8 cellular contexts compared by ENCODE assay signal in genomic region chr3:49017646-49017977, GRCh38. TPM values are rescaled to one million over a fixed set of nuclear protein-coding genes. Genes with fewer than 3 reads are reported as not detected.
A peak's percentile ranks its signal among the peaks of the same experiment; 100 is the strongest.
DNase-seq lines count a peak whose midpoint lies in the region; ATAC-seq and TF ChIP-seq lines count a peak whose summit lies in the region.

No MANE protein-coding gene starts in this region.

- H3K27ac ChIP-seq in SK-N-MC (no peak overlapping the region), skeletal muscle tissue (ENCODE audit: low read depth, low read length) (peak overlapping the region; percentile 65)

- H3K4me3 ChIP-seq in SK-N-MC = peak overlapping the region; percentile 80
- H3K4me3 ChIP-seq in fibroblast of the aortic adventitia (ENCODE audit: low read depth, low read length) = peak overlapping the region; percentile 80
- H3K4me3 ChIP-seq in skeletal muscle tissue (ENCODE audit: low read length in 3 of 3) = peak overlapping the region; percentile 81 to 89 (median 87)

- DNase-seq in NCI-H146 (lab: John Stamatoyannopoulos, UW) = peak; percentile 48
- DNase-seq in NCI-H146 treated with DMSO at 0.1 percent for 48 hours (lab: John Stamatoyannopoulos, UW; ENCODE audit: unreplicated experiment) = no peak
- no peak for DNase-seq in SK-N-MC (ENCODE audit: low read depth, low spot score)
- no peak for DNase-seq in fibroblast of the aortic adventitia (ENCODE audit: low read depth)
- no peak for DNase-seq in SKM-1 (lab: John Stamatoyannopoulos, UW; ENCODE audit: unreplicated experiment)
- DNase-seq in left lobe of liver (ENCODE audit: low spot score) = no peak

- no peaks in the 10 kb centered on the region for H3K9me3 ChIP-seq in SK-N-MC (ENCODE audit: low read depth, low read length)
- H3K9me3 ChIP-seq in skeletal muscle tissue (ENCODE audit: control insufficient read depth in 3 of 3, low read length in 3 of 3) = no peaks in the 10 kb centered on the region

- no peaks in the 10 kb centered on the region for H3K27me3 ChIP-seq in skeletal muscle tissue (ENCODE audit: control insufficient read depth in 3 of 3, insufficient read depth in 3 of 3, low read length in 3 of 3)

- ATAC-seq in GM18907 (IDR thresholded peaks at IDR 0.05; ENCODE audit: unreplicated experiment) (no peak), left lobe of liver (no peak)

- H3K36me3 ChIP-seq in SK-N-MC (ENCODE audit: insufficient read depth, low read length) (no peaks in the 10 kb centered on the region), skeletal muscle tissue (ENCODE audit: control insufficient read depth in 3 of 3, insufficient read depth in 3 of 3, low read length in 3 of 3) (peaks cover 30 to 39% (median 34%) of the 10 kb centered on the region in 3 donors)

- no peak for TF ChIP-seq CTCF in fibroblast of the aortic adventitia (IDR thresholded peaks at IDR 0.05; ENCODE audit: insufficient read depth, low read length)

- H3K4me1 ChIP-seq in skeletal muscle tissue (ENCODE audit: control insufficient read depth in 3 of 3, insufficient read depth in 3 of 3, low read length in 3 of 3) = peaks cover 44 to 59% (median 53%) of the 10 kb centered on the region in 3 donors

- H3K9ac ChIP-seq in SK-N-MC (ENCODE audit: insufficient read length) (peak overlapping the region; percentile 53), skeletal muscle tissue (ENCODE audit: low read depth in 1 of 3, low read length in 3 of 3) (peak overlapping the region; percentile 68 to 86 (median 81))

RNA-seq across cellular contexts. Expression of gene DALRD3, which starts 0.8 kb away (rescaled TPM):
- total RNA-seq in fibroblast of the aortic adventitia (ENCODE audit: low replicate concordance) (32.6 and 46.4 TPM in 2 replicates), skeletal muscle tissue (27.7 TPM), left lobe of liver (8.6 TPM)

RNA-seq across cellular contexts. Expression of gene NDUFAF3, which starts 4.3 kb away (rescaled TPM):
- total RNA-seq in fibroblast of the aortic adventitia (ENCODE audit: low replicate concordance) (22.1 and 41.0 TPM in 2 replicates), skeletal muscle tissue (39.1 TPM), left lobe of liver (44.2 TPM)

RNA-seq across cellular contexts. Expression of gene WDR6, which starts 10.4 kb away (rescaled TPM):
- total RNA-seq in fibroblast of the aortic adventitia (ENCODE audit: low replicate concordance) (65.4 and 99.8 TPM in 2 replicates), skeletal muscle tissue (54.3 TPM), left lobe of liver (79.5 TPM)

RNA-seq across cellular contexts. Expression of gene IMPDH2, which starts 11.6 kb away (rescaled TPM):
- total RNA-seq in fibroblast of the aortic adventitia (ENCODE audit: low replicate concordance) (313 and 402 TPM in 2 replicates), skeletal muscle tissue (523 TPM), left lobe of liver (38.6 TPM)

RNA-seq across cellular contexts. Expression of gene P4HTM, which starts 27.6 kb away (rescaled TPM):
- total RNA-seq in fibroblast of the aortic adventitia (ENCODE audit: low replicate concordance) = 22.2 and 49.1 TPM in 2 replicates
- 17.2 TPM for total RNA-seq in skeletal muscle tissue
- 13.7 TPM for total RNA-seq in left lobe of liver
